ENCODE assay signal across 1 cellular context in the genomic region with DNA sequence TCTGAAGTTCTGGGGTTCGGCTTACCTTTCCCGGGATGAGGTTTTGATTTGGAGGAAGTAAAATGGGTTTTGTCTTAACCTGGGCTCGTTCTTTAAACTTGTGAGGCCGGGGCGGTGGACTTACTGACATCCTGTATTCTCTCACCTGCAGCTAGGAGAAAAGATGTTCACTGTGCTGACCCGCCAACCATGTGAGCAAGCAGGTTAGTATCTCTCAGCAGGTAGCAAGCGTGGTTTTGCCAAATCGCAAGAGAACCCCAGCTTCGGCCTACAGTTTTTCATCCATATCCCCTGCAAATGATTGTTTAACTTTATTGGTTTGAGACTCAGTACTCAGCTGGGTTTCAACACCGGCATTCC.
TF ChIP-seq lines count a peak whose summit lies in the region.

No MANE protein-coding gene starts in this region.

TF ChIP-seq in H1, 55 proteins besides CTCF, POLR2A, EP300 and RAD21 (continued from another document):
- TF ChIP-seq TCF12 (IDR thresholded peaks at IDR 0.05; ENCODE audit: low read depth, low read length), result no peak
- TF ChIP-seq BACH1 (IDR thresholded peaks at IDR 0.05; ENCODE audit: low read length), result no peak
- TF ChIP-seq CHD2 (IDR thresholded peaks at IDR 0.05; ENCODE audit: low read length), result no peak
